Comparison of ENCODE assay signal across 23 cellular contexts in the genomic region with DNA sequence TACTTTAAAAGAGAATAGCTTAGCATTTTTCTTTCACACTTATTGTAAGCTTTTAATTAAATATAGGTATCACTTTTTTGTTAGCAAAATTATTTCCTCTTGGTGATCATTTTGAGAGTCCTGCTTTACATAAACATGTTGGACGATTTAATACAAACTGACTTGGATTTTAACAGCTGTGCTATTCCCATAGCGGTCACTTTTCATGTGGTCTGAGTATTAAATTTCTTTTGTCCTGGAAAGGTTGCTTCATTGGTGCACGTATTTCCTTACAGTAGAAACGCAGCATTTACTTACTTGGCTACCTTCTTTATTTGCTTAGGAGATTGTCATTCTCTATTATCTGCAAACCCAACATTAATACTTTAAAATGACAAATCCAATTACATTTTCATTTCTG.
DNase-seq lines count a peak whose midpoint lies in the region; ATAC-seq and TF ChIP-seq lines count a peak whose summit lies in the region.
"Had no signal": no experiment of that assay in that cellular context is flagged by ENCODE, and none has a peak within 500 bp of the region (broad histone marks: within the 10 kb centered on the region; RNA-seq: fewer than 3 reads in every experiment).

No MANE protein-coding gene starts in this region.

- no peak overlapping the region for H3K4me3 ChIP-seq in skeletal muscle satellite cell (ENCODE audit: low read length)
- H3K4me3 ChIP-seq: BLaER1, thyroid gland had no signal

- H3K4me2 ChIP-seq in skeletal muscle satellite cell (ENCODE audit: low read length): peak overlapping the region; percentile 7
- H3K4me2 ChIP-seq: BLaER1 had no signal

- H3K36me3 ChIP-seq in skeletal muscle satellite cell (ENCODE audit: insufficient read depth, low read length): no peaks in the 10 kb centered on the region
- H3K36me3 ChIP-seq: thyroid gland, WERI-Rb-1 had no signal

- H3K4me1 Mint-ChIP-seq in chondrocyte (ENCODE audit: low read depth) (peaks cover 64% of the 10 kb centered on the region), T-cell (no peaks in the 10 kb centered on the region)
- H3K4me1 Mint-ChIP-seq: natural killer cell had no signal

- peaks cover 23% of the 10 kb centered on the region for H3K4me1 ChIP-seq in skeletal muscle satellite cell (ENCODE audit: control insufficient read depth, insufficient read depth, low read length)
- H3K4me1 ChIP-seq: BLaER1 had no signal

- DNase-seq in NCI-H2196 (lab: John Stamatoyannopoulos, UW; ENCODE audit: unreplicated experiment) (peak; percentile 35), NCI-H2196 treated with DMSO at 0.1 percent for 48 hours (lab: John Stamatoyannopoulos, UW; ENCODE audit: unreplicated experiment) (no peak), NCI-H69 (lab: John Stamatoyannopoulos, UW) (peak; percentile 90), chondrocyte (ENCODE audit: low spot score) (no peak), T-cell (no peak), iPS-NIHi11 (ENCODE audit: low spot score) (no peak)
- DNase-seq: activated CD8-positive, alpha-beta memory T cell treated with anti-CD3 and anti-CD28 coated beads, Interleukin-2, amount 50 U/mL, for 48 hours; activated effector memory CD4-positive, alpha-beta T cell treated with anti-CD3 and anti-CD28 coated beads, Interleukin-2, amount 50 U/mL, for 16 hours; Caco-2; HCEC 1CT; hypothalamus; Kasumi-1; natural killer cell; PC-3; posterior cingulate gyrus; SIG-M5; stimulated activated naive CD8-positive, alpha-beta T cell treated with anti-CD3 and anti-CD28 coated beads, Interleukin-15, Interleukin-2, amounts not matched to agents 100 U/mL and 50 U/mL, for 24 hours; thyroid gland; WERI-Rb-1 had no signal

- H3K36me3 Mint-ChIP-seq in chondrocyte (ENCODE audit: low read depth) (no peaks in the 10 kb centered on the region), T-cell (peaks cover 42% of the 10 kb centered on the region)
- H3K36me3 Mint-ChIP-seq: natural killer cell had no signal

- H3K9me3 Mint-ChIP-seq in chondrocyte (ENCODE audit: low read depth) (no peaks in the 10 kb centered on the region), T-cell (no peaks in the 10 kb centered on the region)
- H3K9me3 Mint-ChIP-seq: natural killer cell; T-helper 1 cell treated with Interleukin-12 subunit alpha and Interleukin-12 subunit beta and Interleukin-4 antibody, amounts not matched to agents 30 μg/mL and 1 μg/mL, for 36 hours had no signal

- H3K27me3 Mint-ChIP-seq in chondrocyte (ENCODE audit: low read depth) (no peaks in the 10 kb centered on the region), T-cell (no peaks in the 10 kb centered on the region)

- peak overlapping the region; percentile 98 for H3K27ac Mint-ChIP-seq in chondrocyte (ENCODE audit: unreplicated experiment)
- H3K27ac Mint-ChIP-seq in T-cell: no peak overlapping the region
- H3K27ac Mint-ChIP-seq: natural killer cell; T-helper 1 cell treated with Interleukin-12 subunit alpha and Interleukin-12 subunit beta and Interleukin-4 antibody, amounts not matched to agents 30 μg/mL and 1 μg/mL, for 36 hours had no signal

- no peak overlapping the region for H3K9ac ChIP-seq in skeletal muscle satellite cell (ENCODE audit: low read depth, low read length)
- H3K9ac ChIP-seq: BLaER1 had no signal

- H3K27me3 ChIP-seq in skeletal muscle satellite cell (ENCODE audit: control insufficient read depth, insufficient read depth, low read length): no peaks in the 10 kb centered on the region
- H3K27me3 ChIP-seq: BLaER1, thyroid gland had no signal

- ATAC-seq in T-cell (replicated peaks in 1 of 4): no peak
- no peak for ATAC-seq in GM19455 (IDR thresholded peaks at IDR 0.05; ENCODE audit: unreplicated experiment)
- ATAC-seq: natural killer cell; PC-3; stimulated activated naive CD8-positive, alpha-beta T cell treated with anti-CD3 and anti-CD28 coated beads, Interleukin-15, Interleukin-2, amounts not matched to agents 100 U/mL and 50 U/mL, for 24 hours had no signal

- no peaks in the 10 kb centered on the region for H3K9me3 ChIP-seq in skeletal muscle satellite cell (replicated peaks; ENCODE audit: low read length)
- H3K9me3 ChIP-seq: BLaER1, Caco-2, thyroid gland had no signal

- TF ChIP-seq CTCF in chondrocyte (IDR thresholded peaks at IDR 0.05): no peak

- no peak overlapping the region for H3K4me3 Mint-ChIP-seq in chondrocyte (ENCODE audit: unreplicated experiment)
- H3K4me3 Mint-ChIP-seq in T-cell: no peak overlapping the region
- H3K4me3 Mint-ChIP-seq: natural killer cell; T-helper 1 cell treated with Interleukin-12 subunit alpha and Interleukin-12 subunit beta and Interleukin-4 antibody, amounts not matched to agents 30 μg/mL and 1 μg/mL, for 36 hours had no signal

- CTCF ChIA-PET in T-cell (lab: Charles Lee): interaction anchor here in 1 of 2 donors (1.0 kb wide), 1 partner anchor 269 kb away, joined by 3 read pairs; no protein-coding TSS in a partner anchor

- POLR2A ChIA-PET in T-cell (lab: Charles Lee): interaction anchor here in 1 of 2 donors (0.7 kb wide), 1 partner anchor 41 kb away, joined by 4 read pairs; no protein-coding TSS in a partner anchor

Comparison
In these comparisons a context has a peak if more than half of its experiments do, and no peak if none do; other contexts are left out.
1. DNase-seq: peak in NCI-H2196 (single experiment) and NCI-H69 (single experiment); none in NCI-H2196 treated with DMSO at 0.1 percent for 48 hours (single experiment), chondrocyte (single experiment), T-cell (0 of 34) and iPS-NIHi11 (single experiment).